ENCODE assay signal across 7 cellular contexts in genomic region chr12:51183816-51184215, GRCh38. TPM values are rescaled to one million over a fixed set of nuclear protein-coding genes. Genes with fewer than 3 reads are reported as not detected.
DNase-seq lines count a peak whose midpoint lies in the region; ATAC-seq lines count a peak whose summit lies in the region.

No MANE protein-coding gene starts in this region.

- ATAC-seq in stimulated activated effector memory CD8-positive, alpha-beta T cell treated with anti-CD3 and anti-CD28 coated beads, Interleukin-12 subunit alpha, Interleukin-12 subunit beta, amount 100 ng/mL, for 72 hours = no peak
- ATAC-seq in activated T-cell treated with anti-CD3 and anti-CD28 coated beads, Interleukin-2, amount 50 U/mL, for 72 hours (replicated peaks in 1 of 2) = no peak
- ATAC-seq in GM18519 (IDR thresholded peaks at IDR 0.05; ENCODE audit: low FRiP score, unreplicated experiment) = no peak

- H3K9me3 Mint-ChIP-seq in stimulated activated effector memory CD8-positive, alpha-beta T cell treated with anti-CD3 and anti-CD28 coated beads, Interleukin-12 subunit alpha, Interleukin-12 subunit beta, amount 100 ng/mL, for 72 hours = no peaks in the 10 kb centered on the region
- no peaks in the 10 kb centered on the region for H3K9me3 Mint-ChIP-seq in activated T-cell treated with anti-CD3 and anti-CD28 coated beads, Interleukin-2, amount 50 U/mL, for 72 hours

- peak overlapping the region; percentile 12 for H3K27ac Mint-ChIP-seq in stimulated activated effector memory CD8-positive, alpha-beta T cell treated with anti-CD3 and anti-CD28 coated beads, Interleukin-12 subunit alpha, Interleukin-12 subunit beta, amount 100 ng/mL, for 72 hours
- H3K27ac Mint-ChIP-seq in activated T-cell treated with anti-CD3 and anti-CD28 coated beads, Interleukin-2, amount 50 U/mL, for 72 hours = no peak overlapping the region

- H3K4me3 Mint-ChIP-seq in stimulated activated effector memory CD8-positive, alpha-beta T cell treated with anti-CD3 and anti-CD28 coated beads, Interleukin-12 subunit alpha, Interleukin-12 subunit beta, amount 100 ng/mL, for 72 hours = no peak overlapping the region
- H3K4me3 Mint-ChIP-seq in activated T-cell treated with anti-CD3 and anti-CD28 coated beads, Interleukin-2, amount 50 U/mL, for 72 hours = no peak overlapping the region

- intact Hi-C loops in cardiac septum (cut with DNase I) = no loop called here

- peaks cover 5% of the 10 kb centered on the region for H3K4me1 Mint-ChIP-seq in stimulated activated effector memory CD8-positive, alpha-beta T cell treated with anti-CD3 and anti-CD28 coated beads, Interleukin-12 subunit alpha, Interleukin-12 subunit beta, amount 100 ng/mL, for 72 hours
- H3K4me1 Mint-ChIP-seq in activated T-cell treated with anti-CD3 and anti-CD28 coated beads, Interleukin-2, amount 50 U/mL, for 72 hours (ENCODE audit: low read depth) = no peaks in the 10 kb centered on the region

- H3K36me3 Mint-ChIP-seq in stimulated activated effector memory CD8-positive, alpha-beta T cell treated with anti-CD3 and anti-CD28 coated beads, Interleukin-12 subunit alpha, Interleukin-12 subunit beta, amount 100 ng/mL, for 72 hours = no peaks in the 10 kb centered on the region
- H3K36me3 Mint-ChIP-seq in activated T-cell treated with anti-CD3 and anti-CD28 coated beads, Interleukin-2, amount 50 U/mL, for 72 hours (ENCODE audit: insufficient read depth in 2 of 2) = no peaks in the 10 kb centered on the region

- peak; percentile 94 for DNase-seq in LHCN-M2 (ENCODE audit: low read depth)
- peak; percentile 45 for DNase-seq in RPMI7951 (ENCODE audit: low read depth)
- peak; percentile 80 for DNase-seq in cardiac septum (ENCODE audit: low spot score)
- no peak for DNase-seq in stimulated activated effector memory CD8-positive, alpha-beta T cell treated with anti-CD3 and anti-CD28 coated beads, Interleukin-12 subunit alpha, Interleukin-12 subunit beta, amount 100 ng/mL, for 72 hours (ENCODE audit: low spot score in 2 of 2)
- DNase-seq in activated T-cell treated with anti-CD3 and anti-CD28 coated beads, Interleukin-2, amount 50 U/mL, for 72 hours = no peak
- DNase-seq in islet precursor cell = no peak

- no peaks in the 10 kb centered on the region for H3K27me3 Mint-ChIP-seq in activated T-cell treated with anti-CD3 and anti-CD28 coated beads, Interleukin-2, amount 50 U/mL, for 72 hours (ENCODE audit: low read depth)

RNA-seq across cellular contexts. Expression of gene TFCP2, which starts 10.9 kb away (rescaled TPM):
- total RNA-seq in LHCN-M2 (2014; rRNA removed) (7.6 and 9.1 TPM in 2 replicates), cardiac septum (20.2 TPM)
- 13.8 TPM for polyA plus RNA-seq in LHCN-M2 (2012)
- 6.2 and 8.4 TPM in 2 replicates for total RNA-seq in RPMI7951 (2014; rRNA removed; shearing (Covaris generic))
- total RNA-seq in activated T-cell treated with anti-CD3 and anti-CD28 coated beads, Interleukin-2, amount 50 U/mL, for 72 hours = 10 to 100 TPM; 36.9 to 49.2 TPM

RNA-seq across cellular contexts. Expression of gene POU6F1, which starts 34.0 kb away (rescaled TPM):
- total RNA-seq in LHCN-M2 (2014; rRNA removed) (1.2 and 1.8 TPM in 2 replicates), cardiac septum (9.1 TPM)
- polyA plus RNA-seq in LHCN-M2 (2012) = 1.3 TPM
- total RNA-seq in RPMI7951 (2014; rRNA removed; shearing (Covaris generic)) = 1.7 and 5.5 TPM in 2 replicates
- 10 to 100 TPM; 12.0 to 16.0 TPM for total RNA-seq in activated T-cell treated with anti-CD3 and anti-CD28 coated beads, Interleukin-2, amount 50 U/mL, for 72 hours

RNA-seq across cellular contexts. Expression of gene DAZAP2, which starts 54.8 kb away (rescaled TPM):
- total RNA-seq in LHCN-M2 (2014; rRNA removed) = 147 and 195 TPM in 2 replicates
- polyA plus RNA-seq in LHCN-M2 (2012) = 175 TPM
- total RNA-seq in RPMI7951 (2014; rRNA removed; shearing (Covaris generic)) = 288 and 375 TPM in 2 replicates
- total RNA-seq in cardiac septum = 169 TPM
- 100 to 1,000 TPM; 114 TPM for total RNA-seq in activated T-cell treated with anti-CD3 and anti-CD28 coated beads, Interleukin-2, amount 50 U/mL, for 72 hours

Comparison
In these comparisons a context has a peak if more than half of its experiments do, and no peak if none do; other contexts are left out.
1. DNase-seq: peak in LHCN-M2 (single experiment), RPMI7951 (single experiment) and cardiac septum (single experiment); none in stimulated activated effector memory CD8-positive, alpha-beta T cell treated with anti-CD3 and anti-CD28 coated beads, Interleukin-12 subunit alpha, Interleukin-12 subunit beta, amount 100 ng/mL, for 72 hours (0 of 2), activated T-cell treated with anti-CD3 and anti-CD28 coated beads, Interleukin-2, amount 50 U/mL, for 72 hours (0 of 2) and islet precursor cell (single experiment).